Comparison of ENCODE assay signal across 21 cellular contexts in the genomic region with DNA sequence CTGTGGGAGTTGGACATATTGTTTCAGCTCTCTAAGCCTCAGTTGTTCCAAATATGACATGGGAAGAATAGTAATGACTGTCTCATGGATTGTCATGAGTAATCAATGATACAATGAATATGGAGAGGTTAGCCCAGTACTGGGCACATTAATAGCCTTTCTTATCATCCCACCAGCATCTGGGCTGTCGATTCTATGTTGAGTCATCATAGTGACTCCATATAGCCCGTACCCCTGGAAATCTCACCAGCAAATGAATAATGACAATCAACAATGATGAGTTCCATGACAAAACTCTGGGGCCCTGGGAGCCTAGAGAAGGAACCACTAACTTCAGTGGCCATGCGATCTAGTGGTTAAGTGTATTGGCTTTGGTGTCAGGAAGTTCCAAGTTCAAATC. TPM values are rescaled to one million over a fixed set of nuclear protein-coding genes. Genes with fewer than 3 reads are reported as not detected.
"Had no signal": no experiment of that assay in that cellular context is flagged by ENCODE, and none has a peak within 500 bp of the region (broad histone marks: within the 10 kb centered on the region; RNA-seq: fewer than 3 reads in every experiment).

No MANE protein-coding gene starts in this region.

- H3K27ac ChIP-seq: HL-60, RWPE1 had no signal

- H3K27me3 ChIP-seq: MG63 had no signal

- H3K9me3 ChIP-seq: MG63, SK-N-SH had no signal

- DNase-seq: Karpas-422, KG1, NCI-H1092, NCI-H1105 treated with DMSO at 0.1 percent for 48 hours, NCI-H1417 treated with DMSO at 0.1 percent for 48 hours, NCI-H187, NCI-H2029, NCI-H2081 treated with DMSO at 0.1 percent for 48 hours, NCI-H2171, NCI-H226, NCI-H446, NCI-H510A, NCI-H524 treated with DMSO at 0.1 percent for 48 hours, NCI-H69, NCI-H774, SHP77, SK-N-SH had no signal

- H3K4me3 ChIP-seq: MG63 had no signal

RNA-seq across cellular contexts. Expression of a gene that starts 39.7 kb away (rescaled TPM):
- total RNA-seq: SK-MEL-5 had no signal
- polyA plus RNA-seq: SK-N-SH had no signal

RNA-seq across cellular contexts. Expression of a gene that starts 44.4 kb away (rescaled TPM):
- total RNA-seq: SK-MEL-5 had no signal
- polyA plus RNA-seq: SK-N-SH had no signal
